Comparison of ENCODE assay signal across 15 cellular contexts in the genomic region with DNA sequence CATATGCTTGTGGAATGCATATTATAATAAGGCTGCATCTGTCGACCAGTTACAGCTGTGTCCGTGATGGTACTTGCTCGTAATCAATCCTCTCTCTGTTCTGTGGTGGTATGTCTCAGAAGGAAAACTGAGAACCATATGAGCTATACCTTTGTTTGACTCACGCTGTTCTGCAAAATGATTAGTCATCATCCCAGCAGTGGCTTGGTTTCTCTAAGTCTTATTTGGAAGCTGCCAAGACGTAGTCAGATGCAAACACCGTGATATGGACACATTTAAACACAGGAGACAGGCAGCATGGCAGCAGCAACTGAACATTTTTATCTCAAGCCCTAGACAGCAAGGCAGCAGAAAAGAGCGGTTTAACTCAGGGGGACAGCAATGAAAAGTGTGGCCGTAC.
DNase-seq lines count a peak whose midpoint lies in the region; ATAC-seq and TF ChIP-seq lines count a peak whose summit lies in the region.
"Had no signal": no experiment of that assay in that cellular context is flagged by ENCODE, and none has a peak within 500 bp of the region (broad histone marks: within the 10 kb centered on the region; RNA-seq: fewer than 3 reads in every experiment).

No MANE protein-coding gene starts in this region.

- H3K23ac ChIP-seq in H9 (ENCODE audit: insufficient read length, low read depth, low read length): no peak overlapping the region

- H2AFZ ChIP-seq in H9 (ENCODE audit: low read length): peak overlapping the region; percentile 51

- no peak overlapping the region for H4K8ac ChIP-seq in H9 (replicated peaks; ENCODE audit: insufficient read length, low read depth, low read length)

- H2BK15ac ChIP-seq in H9 (ENCODE audit: low read depth, low read length): no peak overlapping the region

- H3K4me2 ChIP-seq in H9 (ENCODE audit: insufficient read depth, insufficient read length, low read length): no peak overlapping the region

- H4K5ac ChIP-seq in H9 (ENCODE audit: insufficient read length, low read depth, low read length): no peak overlapping the region

- no peak for ATAC-seq in HG02981 (IDR thresholded peaks at IDR 0.05; ENCODE audit: unreplicated experiment)
- ATAC-seq: lower lobe of right lung had no signal

- H3K4me3 Mint-ChIP-seq in H9: no peak overlapping the region

- H3K56ac ChIP-seq in H9 (ENCODE audit: insufficient read length, low read depth, low read length): no peak overlapping the region

- H3K36me3 Mint-ChIP-seq in H9 (ENCODE audit: insufficient read depth in 1 of 3, low read depth in 3 of 3): no peaks in the 10 kb centered on the region

- peaks cover 6% of the 10 kb centered on the region; the same call in 1 of the 2 replicates for H3K27me3 Mint-ChIP-seq in H9 (ENCODE audit: low read depth)

- no peak overlapping the region for H2AK5ac ChIP-seq in H9 (ENCODE audit: insufficient read length, low read length)

- peaks cover 2 to 10% of the 10 kb centered on the region in 2 experiments for H3K4me1 Mint-ChIP-seq in H9

- WGBS in H9 (ENCODE audit: extremely low coverage, insufficient read length, low lambda C conversion rate): no CpG with 5 or more reads among the region's 8 CpGs

- H3K4ac ChIP-seq in H9 (ENCODE audit: low read depth, low read length): no peak overlapping the region

- no peaks in the 10 kb centered on the region for H3K23me2 ChIP-seq in H9 (ENCODE audit: insufficient read length, low read depth, low read length, poor library complexity, severe bottlenecking)

- DNase-seq in H9: no peak
- DNase-seq in RKO (ENCODE audit: low spot score): peak; percentile 43
- peak; percentile 27 for DNase-seq in choroid plexus epithelial cell (ENCODE audit: low read depth)
- peak; percentile 6 for DNase-seq in non-pigmented ciliary epithelial cell (ENCODE audit: low read depth)
- DNase-seq in T-helper 9 cell: no peak
- no peak for DNase-seq in activated CD4-positive, alpha-beta T cell treated with anti-CD3 and anti-CD28 coated beads for 4 hours
- no peak for DNase-seq in central memory CD4-positive, alpha-beta T cell
- DNase-seq: activated CD4-positive, alpha-beta T cell treated with anti-CD3 and anti-CD28 coated beads for 48 hours; AML-193; foreskin melanocyte; lower lobe of right lung; NCI-H1105 treated with DMSO at 0.1 percent for 48 hours; spleen; T-helper 1 cell had no signal

- H2BK20ac ChIP-seq in H9 (ENCODE audit: low read depth, low read length, poor library complexity, severe bottlenecking): no peak overlapping the region

- no peak overlapping the region for H3K27ac ChIP-seq in H9 (ENCODE audit: insufficient read length, low read depth, low read length)
- H3K27ac ChIP-seq: lower lobe of right lung, spleen had no signal

- H3K14ac ChIP-seq in H9 (ENCODE audit: insufficient read depth, low read length): no peak overlapping the region

- H3K18ac ChIP-seq in H9 (ENCODE audit: insufficient read length, low read depth, low read length): no peak overlapping the region

- H3K9ac ChIP-seq in H9 (ENCODE audit: extremely low read depth, insufficient read length, low read length): no peak overlapping the region

- H3K79me2 ChIP-seq in H9 (ENCODE audit: insufficient read depth, low read length): no peaks in the 10 kb centered on the region

- no peak overlapping the region for H2BK12ac ChIP-seq in H9 (ENCODE audit: insufficient read length, low read depth, low read length)

- TF ChIP-seq CTCF in H9 (conservative IDR thresholded peaks at IDR 0.05) (no peak), choroid plexus epithelial cell (conservative IDR thresholded peaks at IDR 0.05; ENCODE audit: low read depth, low read length) (no peak)

- no peak overlapping the region for H4K91ac ChIP-seq in H9 (ENCODE audit: insufficient read length, low read depth, low read length)

- H3T11ph ChIP-seq in H9 (ENCODE audit: low read length): no peak overlapping the region

- no peaks in the 10 kb centered on the region for H3K27me3 ChIP-seq in H9 (ENCODE audit: insufficient read depth, low read length)
- H3K27me3 ChIP-seq: spleen had no signal

- no peaks in the 10 kb centered on the region for H3K9me3 ChIP-seq in H9 (ENCODE audit: control insufficient read depth, low read depth, low read length)
- H3K9me3 ChIP-seq: lower lobe of right lung, spleen had no signal

- H3K4me1 ChIP-seq in H9 (ENCODE audit: insufficient read depth, low read length): peaks cover 7% of the 10 kb centered on the region; the same call in 1 of the 2 replicates
- H3K4me1 ChIP-seq: lower lobe of right lung, spleen had no signal

- H2BK5ac ChIP-seq in H9 (ENCODE audit: insufficient read length, low read length): no peak overlapping the region

- H3K9me3 Mint-ChIP-seq in H9: no peaks in the 10 kb centered on the region

- H3K4me3 ChIP-seq in choroid plexus epithelial cell (ENCODE audit: low read depth, low read length): no peak overlapping the region
- H3K4me3 ChIP-seq: lower lobe of right lung, spleen had no signal

- no peak overlapping the region for H3K27ac Mint-ChIP-seq in H9

- no peaks in the 10 kb centered on the region for H3K79me1 ChIP-seq in H9 (ENCODE audit: insufficient read depth, low read depth, low read length, poor library complexity, severe bottlenecking)

- no peaks in the 10 kb centered on the region for H4K20me1 ChIP-seq in H9 (ENCODE audit: control insufficient read depth, insufficient read depth, insufficient read length)

- no peak overlapping the region for H2BK120ac ChIP-seq in H9 (ENCODE audit: low read depth, low read length, poor library complexity, severe bottlenecking)

Comparison
In these comparisons a context has a peak if more than half of its experiments do, and no peak if none do; other contexts are left out.
1. DNase-seq: peak in RKO (single experiment), choroid plexus epithelial cell (single experiment) and non-pigmented ciliary epithelial cell (single experiment); none in H9 (single experiment), T-helper 9 cell (single experiment), activated CD4-positive, alpha-beta T cell treated with anti-CD3 and anti-CD28 coated beads for 4 hours (0 of 2) and central memory CD4-positive, alpha-beta T cell (single experiment).